ENCODE assay signal across 32 cellular contexts in genomic region chr15:98057453-98057852, GRCh38.
"Had no signal": no experiment of that assay in that cellular context is flagged by ENCODE, and none has a peak within 500 bp of the region (broad histone marks: within the 10 kb centered on the region; RNA-seq: fewer than 3 reads in every experiment).

No MANE protein-coding gene starts in this region.

- H3K36me3 ChIP-seq: ascending aorta, cardiac muscle cell, WERI-Rb-1 had no signal

- H3K4me3 ChIP-seq: cardiac muscle cell had no signal

- H3K4me1 ChIP-seq: ascending aorta had no signal

- H3K27ac ChIP-seq: ascending aorta, cardiac muscle cell, WERI-Rb-1 had no signal

- ATAC-seq: activated CD4-positive, alpha-beta T cell treated with anti-CD3 and anti-CD28 coated beads for 36 hours; activated CD4-positive, CD25-positive, alpha-beta regulatory T cell treated with anti-CD3 and anti-CD28 coated beads, Interleukin-2, amount 50 U/mL, for 24 hours; activated CD8-positive, alpha-beta memory T cell treated with anti-CD3 and anti-CD28 coated beads, Interleukin-2, amount 10 ng/mL, durations not matched to agents 7 days and 5 days; activated CD8-positive, alpha-beta T cell treated with anti-CD3 and anti-CD28 coated beads, Interleukin-2, amount 10 ng/mL, durations not matched to agents 7 days and 5 days; activated naive CD8-positive, alpha-beta T cell treated with anti-CD3 and anti-CD28 coated beads, Interleukin-2, amount 50 U/mL, for 24 hours; WTC11 had no signal

- H3K27me3 ChIP-seq: ascending aorta, cardiac muscle cell had no signal

- FAIRE-seq: bronchial epithelial cell had no signal

- DNase-seq: activated CD4-positive, alpha-beta memory T cell treated with anti-CD3 and anti-CD28 coated beads, Interleukin-2, amount 10 ng/mL, durations not matched to agents 7 days and 5 days; activated CD4-positive, alpha-beta T cell treated with anti-CD3 and anti-CD28 coated beads for 1 hour; activated CD4-positive, alpha-beta T cell treated with anti-CD3 and anti-CD28 coated beads for 36 hours; activated CD4-positive, alpha-beta T cell treated with anti-CD3 and anti-CD28 coated beads for 48 hours; activated CD4-positive, alpha-beta T cell treated with anti-CD3 and anti-CD28 coated beads, Interleukin-2, amount 10 ng/mL, durations not matched to agents 7 days and 5 days; activated CD4-positive, alpha-beta T cell treated with anti-CD3 and anti-CD28 coated beads, Interleukin-2, amount 50 U/mL, for 48 hours; activated CD4-positive, CD25-positive, alpha-beta regulatory T cell; activated CD8-positive, alpha-beta memory T cell treated with anti-CD3 and anti-CD28 coated beads for 24 hours; activated CD8-positive, alpha-beta memory T cell treated with anti-CD3 and anti-CD28 coated beads, Interleukin-2, amount 10 ng/mL, durations not matched to agents 7 days and 5 days; activated CD8-positive, alpha-beta memory T cell treated with anti-CD3 and anti-CD28 coated beads, Interleukin-2, amount 50 U/mL, for 48 hours; activated CD8-positive, alpha-beta T cell treated with anti-CD3 and anti-CD28 coated beads, Interleukin-2, amount 10 ng/mL, durations not matched to agents 7 days and 5 days; activated effector memory CD4-positive, alpha-beta T cell treated with Interleukin-2 at 50 U/mL for 16 hours; activated gamma-delta T cell; activated naive CD4-positive, alpha-beta T cell treated with anti-CD3 and anti-CD28 coated beads, Interleukin-2, amount 10 ng/mL, durations not matched to agents 7 days and 5 days; activated naive CD4-positive, alpha-beta T cell treated with Interleukin-2 at 50 U/mL for 16 hours; activated naive CD8-positive, alpha-beta T cell treated with anti-CD3 and anti-CD28 coated beads, Interleukin-2, amount 10 ng/mL, durations not matched to agents 7 days and 5 days; activated naive CD8-positive, alpha-beta T cell treated with anti-CD3 and anti-CD28 coated beads, Interleukin-2, amount 50 U/mL, for 24 hours; activated T-cell treated with anti-CD3 and anti-CD28 coated beads, Interleukin-2, amount 50 U/mL, for 24 hours; activated T-cell treated with anti-CD3 and anti-CD28 coated beads, Interleukin-2, amount 50 U/mL, for 48 hours; amygdala; anterior cingulate cortex; caudate nucleus; cerebellar nuclear complex; T-helper 1 cell; T-helper 2 cell; T-helper 9 cell; WERI-Rb-1 had no signal
